In genomic region chr7:26423436-26423835, GRCh38 we compare ENCODE assay signal across 17 cellular contexts.
A peak's percentile ranks its signal among the peaks of the same experiment; 100 is the strongest.
DNase-seq lines count a peak whose midpoint lies in the region; ATAC-seq, FAIRE-seq and TF ChIP-seq lines count a peak whose summit lies in the region.
"Had no signal": no experiment of that assay in that cellular context is flagged by ENCODE, and none has a peak within 500 bp of the region (broad histone marks: within the 10 kb centered on the region; RNA-seq: fewer than 3 reads in every experiment).

No MANE protein-coding gene starts in this region.

- no peak overlapping the region for H4K8ac ChIP-seq in neuronal stem cell (ENCODE audit: low read depth, low read length)

- H3K4me3 ChIP-seq in Panc1 (ENCODE audit: low read depth in 2 of 2, low read length in 2 of 2), result no peak overlapping the region
- no peak overlapping the region for H3K4me3 ChIP-seq in neuronal stem cell (ENCODE audit: low read length in 2 of 2)
- H3K4me3 ChIP-seq: HAP-1 had no signal

- H3K14ac ChIP-seq in neuronal stem cell (ENCODE audit: low read length), result no peak overlapping the region

- H3K4me1 ChIP-seq in Panc1 (ENCODE audit: control insufficient read depth, insufficient read depth, low read length), result no peaks in the 10 kb centered on the region; the same call in 1 of the 2 replicates
- H3K4me1 ChIP-seq in neuronal stem cell (ENCODE audit: control insufficient read depth in 2 of 2, insufficient read depth in 1 of 2, low read depth in 1 of 2, low read length in 2 of 2), result peaks cover 6 to 8% of the 10 kb centered on the region in 2 donors
- H3K4me1 ChIP-seq: Caco-2, HAP-1 had no signal

- H2BK5ac ChIP-seq in neuronal stem cell (ENCODE audit: low read length), result no peak overlapping the region

- H3K36me3 ChIP-seq in Panc1 (ENCODE audit: control insufficient read depth, insufficient read depth, low read length) (no peaks in the 10 kb centered on the region), neuronal stem cell (replicated peaks in 1 of 2; ENCODE audit: control insufficient read depth in 2 of 2, insufficient read depth in 2 of 2, low read length in 2 of 2) (no peaks in the 10 kb centered on the region)
- H3K36me3 ChIP-seq: HAP-1 had no signal

- BruUV-seq in Panc1 (replicated peaks; lab: Mats Ljungman, UMichigan), result no TSS peak

- WGBS in neuronal stem cell (ENCODE audit: extremely low coverage in 2 of 2, insufficient read length in 2 of 2, insufficient replicate concordance in 1 of 2), 2 donors, result no CpG with 5 or more reads among the region's 1 CpG

- H3K9me3 ChIP-seq in Panc1 (ENCODE audit: control insufficient read depth, insufficient read depth, low read depth, low read length), result no peaks in the 10 kb centered on the region
- H3K9me3 ChIP-seq in neuronal stem cell (replicated peaks in 1 of 2; ENCODE audit: control insufficient read depth in 2 of 2, insufficient read depth in 1 of 2, low read depth in 1 of 2, low read length in 2 of 2), result no peaks in the 10 kb centered on the region
- H3K9me3 ChIP-seq: Caco-2, HAP-1 had no signal

- TF ChIP-seq CTCF in Panc1 (IDR thresholded peaks at IDR 0.05) (no peak), D721Med (IDR thresholded peaks at IDR 0.05; ENCODE audit: insufficient read depth, missing control alignments) (no peak)

- H3K27me3 ChIP-seq in Panc1 (ENCODE audit: control insufficient read depth, insufficient read depth, low read length), result peaks cover 6% of the 10 kb centered on the region
- no peaks in the 10 kb centered on the region for H3K27me3 ChIP-seq in neuronal stem cell (ENCODE audit: control insufficient read depth in 3 of 3, insufficient read depth in 3 of 3, low read depth in 1 of 3, low read length in 3 of 3)

- H2AK5ac ChIP-seq in neuronal stem cell (ENCODE audit: low read depth, low read length), result no peak overlapping the region

- H2AFZ ChIP-seq in neuronal stem cell (ENCODE audit: low read length), result no peak overlapping the region

- no peak overlapping the region for H3K18ac ChIP-seq in neuronal stem cell (ENCODE audit: low read length)

- intact Hi-C loops in Panc1 (cut with micrococcal nuclease; ENCODE audit: unreplicated experiment), result no loop called here

- H3K9ac ChIP-seq in neuronal stem cell (ENCODE audit: low read depth, low read length, poor library complexity), result peak overlapping the region; percentile 32

- ATAC-seq in Panc1 (0 out of 2 replicates have a peak, but pooled peaks have one; percentile 26), GM19463 (IDR thresholded peaks at IDR 0.05; ENCODE audit: unreplicated experiment) (no peak)
- ATAC-seq: CD8-positive, alpha-beta T cell had no signal

- POLR2A ChIA-PET in Panc1 (lab: Charles Lee), result no interaction called here

- H3K23ac ChIP-seq in neuronal stem cell (ENCODE audit: low read depth, low read length, poor library complexity), result no peak overlapping the region

- H3K27ac ChIP-seq in Panc1 (ENCODE audit: low read length), result no peak overlapping the region
- no peak overlapping the region for H3K27ac ChIP-seq in neuronal stem cell (replicated peaks; ENCODE audit: low read length)

- no peak overlapping the region for H3K4ac ChIP-seq in neuronal stem cell (ENCODE audit: low read length)

- CTCF ChIA-PET in Panc1 (lab: Charles Lee), result no interaction called here

- H4K91ac ChIP-seq in neuronal stem cell (ENCODE audit: low read depth, low read length, poor library complexity), result no peak overlapping the region

- H3K79me1 ChIP-seq in neuronal stem cell (ENCODE audit: low read depth, low read length), result no peaks in the 10 kb centered on the region

- FAIRE-seq in D721Med (lab: Jason Lieb, UNC), result no peak
- FAIRE-seq: GM12892, H1 had no signal

- H2BK15ac ChIP-seq in neuronal stem cell (ENCODE audit: low read length), result no peak overlapping the region

- in situ Hi-C loops in Panc1 (cut with HindIII; ENCODE audit: low pct_unique_long_range_greater_than_20kb, low sequenced_read_pairs), result no loop called here

- H2BK120ac ChIP-seq in neuronal stem cell (ENCODE audit: low read depth, low read length), result no peak overlapping the region

- DNase-seq in NCI-H510A treated with DMSO at 0.1 percent for 48 hours (lab: John Stamatoyannopoulos, UW), result peak; percentile 72
- DNase-seq in NCI-H510A (lab: John Stamatoyannopoulos, UW), result no peak
- DNase-seq in DMS53 treated with DMSO at 0.1 percent for 48 hours (lab: John Stamatoyannopoulos, UW; ENCODE audit: unreplicated experiment), result peak; percentile 50
- DNase-seq in Panc1 (ENCODE audit: low read depth, low spot score), result no peak
- no peak for DNase-seq in neuronal stem cell (ENCODE audit: low spot score)
- no peak for DNase-seq in iPS-NIHi11 (ENCODE audit: low spot score)
- DNase-seq in D721Med (ENCODE audit: insufficient read length, low spot score), result no peak
- DNase-seq: ACHN; Caco-2; CD8-positive, alpha-beta T cell; DND-41; GDM1; HFFc6 had no signal

- no peak overlapping the region for H3K4me2 ChIP-seq in neuronal stem cell (ENCODE audit: insufficient read depth, low read length, poor library complexity, severe bottlenecking)

- no peak overlapping the region for H2BK12ac ChIP-seq in neuronal stem cell (ENCODE audit: low read length)

Comparison
In these comparisons a context has a peak if more than half of its experiments do, and no peak if none do; other contexts are left out.
1. DNase-seq: peak in NCI-H510A treated with DMSO at 0.1 percent for 48 hours (single experiment) and DMS53 treated with DMSO at 0.1 percent for 48 hours (single experiment); none in NCI-H510A (single experiment), Panc1 (single experiment), neuronal stem cell (single experiment), iPS-NIHi11 (single experiment) and D721Med (single experiment).